ENCODE assay signal across 9 cellular contexts in genomic region chr7:105487559-105488218, GRCh38. TPM values are rescaled to one million over a fixed set of nuclear protein-coding genes. Genes with fewer than 3 reads are reported as not detected.
DNase-seq lines count a peak whose midpoint lies in the region; ATAC-seq and TF ChIP-seq lines count a peak whose summit lies in the region.
"Had no signal": no experiment of that assay in that cellular context is flagged by ENCODE, and none has a peak within 500 bp of the region (broad histone marks: within the 10 kb centered on the region; RNA-seq: fewer than 3 reads in every experiment).

No MANE protein-coding gene starts in this region.

- peak; percentile 78 for TF ChIP-seq CTCF in OCI-LY1 (IDR thresholded peaks at IDR 0.05; ENCODE audit: low read length)

- H3K36me3 Mint-ChIP-seq in memory B cell, result peaks cover 5% of the 10 kb centered on the region

- H3K4me3 Mint-ChIP-seq in memory B cell, result no peak overlapping the region
- H3K4me3 Mint-ChIP-seq: CD8-positive, alpha-beta T cell had no signal

- no peak overlapping the region; the same call in 1 of the 2 replicates for H3K9ac ChIP-seq in OCI-LY1 (ENCODE audit: low read length)

- no peaks in the 10 kb centered on the region for H3K9me3 Mint-ChIP-seq in memory B cell
- H3K9me3 Mint-ChIP-seq: CD8-positive, alpha-beta T cell had no signal

- H3F3A ChIP-seq in OCI-LY1 (ENCODE audit: insufficient read depth, low read length), result no peaks in the 10 kb centered on the region; the same call in 1 of the 2 replicates

- H3K4me1 Mint-ChIP-seq in memory B cell, result peaks cover 2% of the 10 kb centered on the region

- no peak overlapping the region for H3K4me3 ChIP-seq in OCI-LY1 (ENCODE audit: low read depth, low read length, poor library complexity, severe bottlenecking)

- H3K79me2 ChIP-seq in OCI-LY1 (ENCODE audit: insufficient read depth, low read length), result no peaks in the 10 kb centered on the region

- H4K20me1 ChIP-seq in OCI-LY1 (ENCODE audit: insufficient read depth, low read length), result no peaks in the 10 kb centered on the region

- H3K27me3 Mint-ChIP-seq in memory B cell, result no peaks in the 10 kb centered on the region

- no peaks in the 10 kb centered on the region for H3K4me1 ChIP-seq in OCI-LY1 (ENCODE audit: insufficient read depth, low read length, severe bottlenecking)

- peak; percentile 59 for ATAC-seq in memory B cell (ENCODE audit: low read depth)
- ATAC-seq: CD8-positive, alpha-beta T cell had no signal

- no peak overlapping the region for H2AFZ ChIP-seq in OCI-LY1 (ENCODE audit: low read length)

- DNase-seq in NCI-H1694 treated with DMSO at 0.1 percent for 48 hours (lab: John Stamatoyannopoulos, UW) (peak; percentile 18), NCI-H1694 (lab: John Stamatoyannopoulos, UW) (no peak), dermis microvascular lymphatic vessel endothelial cell (ENCODE audit: low read depth in 2 of 2) (peak; percentile 99 to 100), memory B cell (ENCODE audit: low spot score in 2 of 2) (peak; percentile 18 to 20), GM19238 (ENCODE audit: insufficient read length, low spot score) (no peak), SHP77 treated with DMSO at 0.1 percent for 48 hours (lab: John Stamatoyannopoulos, UW) (no peak)
- DNase-seq in stimulated activated CD4-positive, alpha-beta T cell treated with anti-CD3 and anti-CD28 coated beads, Interleukin-12 subunit alpha, Interleukin-12 subunit beta, amount 100 ng/mL, for 4 hours, result no peak

- H3K9me3 ChIP-seq in OCI-LY1 (ENCODE audit: low read length), result no peaks in the 10 kb centered on the region

- no peak overlapping the region for H3K4me2 ChIP-seq in OCI-LY1 (ENCODE audit: low read length)

- H3K27ac ChIP-seq in OCI-LY1 (ENCODE audit: low read depth, low read length, poor library complexity, severe bottlenecking), result no peak overlapping the region

- no peaks in the 10 kb centered on the region for H3K9me2 ChIP-seq in OCI-LY1 (ENCODE audit: low read depth, low read length)

- H3K27me3 ChIP-seq in OCI-LY1 (ENCODE audit: insufficient read depth, low read length), result no peaks in the 10 kb centered on the region

- H3K27ac Mint-ChIP-seq in memory B cell, result no peak overlapping the region
- H3K27ac Mint-ChIP-seq: CD8-positive, alpha-beta T cell had no signal

- peaks cover 34% of the 10 kb centered on the region for H3K36me3 ChIP-seq in OCI-LY1 (ENCODE audit: insufficient read depth, low read length)

RNA-seq across cellular contexts. Expression of gene PUS7, which starts 34.4 kb away (rescaled TPM):
- 17.2 and 19.7 TPM in 2 replicates for total RNA-seq in dermis microvascular lymphatic vessel endothelial cell

RNA-seq across cellular contexts. Expression of gene RINT1, which starts 44.3 kb away (rescaled TPM):
- 9.9 and 10.1 TPM in 2 replicates for total RNA-seq in dermis microvascular lymphatic vessel endothelial cell

Comparison
In these comparisons a context has a peak if more than half of its experiments do, and no peak if none do; other contexts are left out.
1. DNase-seq: peak in NCI-H1694 treated with DMSO at 0.1 percent for 48 hours (single experiment), dermis microvascular lymphatic vessel endothelial cell (2 of 2) and memory B cell (2 of 2); none in NCI-H1694 (single experiment), stimulated activated CD4-positive, alpha-beta T cell treated with anti-CD3 and anti-CD28 coated beads, Interleukin-12 subunit alpha, Interleukin-12 subunit beta, amount 100 ng/mL, for 4 hours (single experiment), GM19238 (single experiment) and SHP77 treated with DMSO at 0.1 percent for 48 hours (single experiment).